1 cellular context compared by ENCODE assay signal in the genomic region with DNA sequence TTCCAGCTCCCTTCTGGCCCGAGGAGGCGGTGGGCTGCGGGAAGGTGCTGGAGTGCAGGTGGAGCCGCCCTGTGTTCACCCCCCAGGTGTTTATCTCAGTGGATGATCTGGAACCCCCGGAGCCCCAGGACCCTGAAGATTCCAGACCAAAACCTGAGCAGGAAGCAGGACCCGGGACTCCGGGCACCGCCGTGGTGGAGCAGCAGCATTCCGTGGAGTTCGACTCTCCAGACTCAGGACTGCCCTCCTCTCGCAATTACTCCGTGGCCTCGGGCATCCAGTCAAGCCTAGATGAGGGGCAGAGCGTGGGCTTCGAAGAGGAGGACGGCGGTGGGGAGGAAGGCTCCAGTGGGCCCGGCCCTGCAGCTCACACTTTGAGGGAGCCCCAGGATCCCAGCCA.
A peak's percentile ranks its signal among the peaks of the same experiment; 100 is the strongest.
TF ChIP-seq lines count a peak whose summit lies in the region.

No MANE protein-coding gene starts in this region.

TF ChIP-seq in HepG2, 621 proteins besides CTCF, POLR2A, EP300 and RAD21:
- TF ChIP-seq, protein P1, sequence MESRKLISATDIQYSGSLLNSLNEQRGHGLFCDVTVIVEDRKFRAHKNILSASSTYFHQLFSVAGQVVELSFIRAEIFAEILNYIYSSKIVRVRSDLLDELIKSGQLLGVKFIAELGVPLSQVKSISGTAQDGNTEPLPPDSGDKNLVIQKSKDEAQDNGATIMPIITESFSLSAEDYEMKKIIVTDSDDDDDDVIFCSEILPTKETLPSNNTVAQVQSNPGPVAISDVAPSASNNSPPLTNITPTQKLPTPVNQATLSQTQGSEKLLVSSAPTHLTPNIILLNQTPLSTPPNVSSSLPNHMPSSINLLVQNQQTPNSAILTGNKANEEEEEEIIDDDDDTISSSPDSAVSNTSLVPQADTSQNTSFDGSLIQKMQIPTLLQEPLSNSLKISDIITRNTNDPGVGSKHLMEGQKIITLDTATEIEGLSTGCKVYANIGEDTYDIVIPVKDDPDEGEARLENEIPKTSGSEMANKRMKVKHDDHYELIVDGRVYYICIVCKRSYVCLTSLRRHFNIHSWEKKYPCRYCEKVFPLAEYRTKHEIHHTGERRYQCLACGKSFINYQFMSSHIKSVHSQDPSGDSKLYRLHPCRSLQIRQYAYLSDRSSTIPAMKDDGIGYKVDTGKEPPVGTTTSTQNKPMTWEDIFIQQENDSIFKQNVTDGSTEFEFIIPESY (CRISPR knock-in tag; IDR thresholded peaks at IDR 0.05): no peak
- peak; percentile 37 for TF ChIP-seq AGO2 (optimal IDR thresholded peaks at IDR 0.05; ENCODE audit: low read depth, low read length)
